ENCODE assay signal across 38 cellular contexts in the genomic region with DNA sequence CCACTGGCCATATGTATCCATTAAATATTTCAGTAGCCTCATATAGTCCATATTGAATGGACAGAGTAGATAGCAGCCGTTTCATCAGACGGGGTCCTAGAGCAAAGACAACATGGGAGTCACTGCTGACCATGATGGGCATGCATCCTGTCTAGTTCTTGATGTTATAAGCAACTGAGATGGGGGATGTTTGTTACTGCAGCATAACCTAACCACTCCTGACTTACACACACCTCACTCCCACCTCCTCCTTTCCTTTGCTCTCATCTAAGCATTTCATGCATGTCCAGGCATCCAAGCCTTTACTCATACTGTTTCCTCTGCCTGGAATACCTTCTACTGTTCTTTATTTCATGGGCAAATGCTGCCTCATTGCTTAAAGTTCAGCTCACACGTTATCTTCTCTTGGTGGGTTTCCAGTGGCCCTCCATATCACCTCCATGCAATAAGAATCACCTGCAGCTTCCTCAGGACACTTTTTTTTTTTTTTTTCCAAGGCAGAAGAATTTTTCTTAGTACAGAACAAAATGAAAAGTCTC.
"Had no signal": no experiment of that assay in that cellular context is flagged by ENCODE, and none has a peak within 500 bp of the region (broad histone marks: within the 10 kb centered on the region; RNA-seq: fewer than 3 reads in every experiment).

No MANE protein-coding gene starts in this region.

- H3K9me3 ChIP-seq: adrenal gland, ascending aorta had no signal

- FAIRE-seq: bronchial epithelial cell, TTC549 had no signal

- H3K4me1 ChIP-seq: adrenal gland, ascending aorta had no signal

- H3K27me3 Mint-ChIP-seq: activated CD4-positive, alpha-beta T cell treated with anti-CD3 and anti-CD28 coated beads, Interleukin-2, amount 10 ng/mL, durations not matched to agents 24 days and 14 days; activated naive CD8-positive, alpha-beta T cell treated with anti-CD3 and anti-CD28 coated beads for 36 hours; activated T-helper 17 cell treated with anti-CD3 and anti-CD28 coated beads, Interleukin-2, amount 50 U/mL, for 72 hours; brain had no signal

- H3K36me3 ChIP-seq: adrenal gland, ascending aorta, cardiac muscle cell had no signal

- H3K27ac ChIP-seq: adrenal gland, ascending aorta, cardiac muscle cell, VCaP had no signal

- H3K4me3 ChIP-seq: adrenal gland, ascending aorta, cardiac muscle cell had no signal

- H3K36me3 Mint-ChIP-seq: activated CD4-positive, alpha-beta memory T cell treated with anti-CD3 and anti-CD28 coated beads for 36 hours; activated naive CD8-positive, alpha-beta T cell treated with anti-CD3 and anti-CD28 coated beads for 36 hours; brain had no signal

- H3K4me1 Mint-ChIP-seq: activated B cell treated with CpG ODN at 0.5 μM for 24 hours; activated CD4-positive, alpha-beta T cell treated with anti-CD3 and anti-CD28 coated beads, Interleukin-2, amount 10 ng/mL, durations not matched to agents 24 days and 14 days; activated naive CD8-positive, alpha-beta T cell treated with anti-CD3 and anti-CD28 coated beads for 36 hours; activated T-helper 17 cell treated with anti-CD3 and anti-CD28 coated beads, Interleukin-2, amount 50 U/mL, for 72 hours; central memory CD8-positive, alpha-beta T cell had no signal

- DNase-seq: activated B cell treated with CpG ODN at 0.5 μM for 24 hours; activated CD4-positive, alpha-beta memory T cell treated with anti-CD3 and anti-CD28 coated beads for 36 hours; activated CD4-positive, alpha-beta T cell treated with anti-CD3 and anti-CD28 coated beads for 4 hours; activated CD4-positive, alpha-beta T cell treated with anti-CD3 and anti-CD28 coated beads, Interleukin-2, amount 10 ng/mL, durations not matched to agents 24 days and 14 days; activated CD4-positive, alpha-beta T cell treated with anti-CD3 and anti-CD28 coated beads, Interleukin-2, amount 50 U/mL, for 1 hour; activated CD4-positive, alpha-beta T cell treated with anti-CD3 and anti-CD28 coated beads, Interleukin-2, amount 50 U/mL, for 4 hours; activated CD4-positive, CD25-positive, alpha-beta regulatory T cell treated with anti-CD3 and anti-CD28 coated beads, Interleukin-2, amount 50 U/mL, for 72 hours; activated CD8-positive, alpha-beta memory T cell treated with anti-CD3 and anti-CD28 coated beads, Interleukin-2, amount 50 U/mL, for 4 hours; activated CD8-positive, alpha-beta T cell treated with anti-CD3 and anti-CD28 coated beads for 36 hours; activated effector memory CD4-positive, alpha-beta T cell treated with anti-CD3 and anti-CD28 coated beads, Interleukin-2, amount 50 U/mL, for 16 hours; activated gamma-delta T cell treated with Interleukin-2 at 50 U/mL for 16 hours; activated naive CD4-positive, alpha-beta T cell; activated naive CD4-positive, alpha-beta T cell treated with anti-CD3 and anti-CD28 coated beads for 36 hours; activated naive CD4-positive, alpha-beta T cell treated with anti-CD3 and anti-CD28 coated beads, Interleukin-2, amount 50 U/mL, for 16 hours; activated naive CD8-positive, alpha-beta T cell treated with anti-CD3 and anti-CD28 coated beads for 36 hours; activated T-cell treated with anti-CD3 and anti-CD28 coated beads for 4 hours; activated T-cell treated with anti-CD3 and anti-CD28 coated beads, Interleukin-2, amount 50 U/mL, for 1 hour; activated T-cell treated with anti-CD3 and anti-CD28 coated beads, Interleukin-2, amount 50 U/mL, for 4 hours; activated T-cell treated with anti-CD3 and anti-CD28 coated beads, Interleukin-2, amount 50 U/mL, for 72 hours; adrenal gland; amniotic stem cell; caudate nucleus; cerebellar nuclear complex; T-helper 1 cell; T-helper 2 cell; T-helper 9 cell had no signal

- H3K27me3 ChIP-seq: adrenal gland, ascending aorta, cardiac muscle cell had no signal

- H3K9me3 Mint-ChIP-seq: activated CD4-positive, alpha-beta T cell treated with anti-CD3 and anti-CD28 coated beads, Interleukin-2, amount 10 ng/mL, durations not matched to agents 24 days and 14 days; activated naive CD8-positive, alpha-beta T cell treated with anti-CD3 and anti-CD28 coated beads for 36 hours; activated T-cell treated with anti-CD3 and anti-CD28 coated beads, Interleukin-2, amount 50 U/mL, for 4 hours; activated T-helper 17 cell treated with anti-CD3 and anti-CD28 coated beads, Interleukin-2, amount 50 U/mL, for 72 hours had no signal

- H3K27ac Mint-ChIP-seq: activated B cell treated with CpG ODN at 0.5 μM for 24 hours; activated CD4-positive, alpha-beta memory T cell treated with anti-CD3 and anti-CD28 coated beads for 36 hours; activated CD4-positive, alpha-beta T cell treated with anti-CD3 and anti-CD28 coated beads, Interleukin-2, amount 10 ng/mL, durations not matched to agents 24 days and 14 days; activated CD8-positive, alpha-beta T cell treated with anti-CD3 and anti-CD28 coated beads for 36 hours; activated naive CD4-positive, alpha-beta T cell treated with anti-CD3 and anti-CD28 coated beads for 36 hours; activated naive CD8-positive, alpha-beta T cell treated with anti-CD3 and anti-CD28 coated beads for 36 hours; activated T-cell treated with anti-CD3 and anti-CD28 coated beads, Interleukin-2, amount 50 U/mL, for 72 hours; activated T-helper 1 cell treated with anti-CD3 and anti-CD28 coated beads, Interleukin-12 subunit alpha, Interleukin-12 subunit beta, Interleukin-2, Interleukin-4 antibody, amounts not matched to agents 30 ng/mL and 10 ng/mL and 1 ng/mL, durations not matched to agents 14 hours and 24 hours and 36 hours; activated T-helper 17 cell treated with anti-CD3 and anti-CD28 coated beads, Interleukin-2, amount 50 U/mL, for 72 hours; brain; T-helper 1 cell treated with Interleukin-12 subunit alpha and Interleukin-12 subunit beta and Interleukin-4 antibody, amounts not matched to agents 30 μg/mL and 1 μg/mL, for 36 hours; T-helper 2 cell treated with Interferon-gamma antibody and Interleukin-4, amounts not matched to agents 5 μg/mL and 100 μg/mL, for 36 hours had no signal

- H3K4me3 Mint-ChIP-seq: activated B cell treated with CpG ODN at 0.5 μM for 24 hours; activated CD4-positive, alpha-beta memory T cell treated with anti-CD3 and anti-CD28 coated beads for 36 hours; activated CD4-positive, alpha-beta T cell treated with anti-CD3 and anti-CD28 coated beads, Interleukin-2, amount 10 ng/mL, durations not matched to agents 24 days and 14 days; activated CD8-positive, alpha-beta T cell treated with anti-CD3 and anti-CD28 coated beads for 36 hours; activated naive CD4-positive, alpha-beta T cell treated with anti-CD3 and anti-CD28 coated beads for 36 hours; activated naive CD8-positive, alpha-beta T cell treated with anti-CD3 and anti-CD28 coated beads for 36 hours; activated T-cell treated with anti-CD3 and anti-CD28 coated beads, Interleukin-2, amount 50 U/mL, for 4 hours; activated T-cell treated with anti-CD3 and anti-CD28 coated beads, Interleukin-2, amount 50 U/mL, for 72 hours; activated T-helper 1 cell treated with anti-CD3 and anti-CD28 coated beads, Interleukin-12 subunit alpha, Interleukin-12 subunit beta, Interleukin-2, Interleukin-4 antibody, amounts not matched to agents 30 ng/mL and 10 ng/mL and 1 ng/mL, durations not matched to agents 14 hours and 24 hours and 36 hours; activated T-helper 17 cell treated with anti-CD3 and anti-CD28 coated beads, Interleukin-2, amount 50 U/mL, for 72 hours; brain; central memory CD8-positive, alpha-beta T cell; T-helper 1 cell treated with Interleukin-12 subunit alpha and Interleukin-12 subunit beta and Interleukin-4 antibody, amounts not matched to agents 30 μg/mL and 1 μg/mL, for 36 hours; T-helper 2 cell treated with Interferon-gamma antibody and Interleukin-4, amounts not matched to agents 5 μg/mL and 100 μg/mL, for 36 hours had no signal

- ATAC-seq: activated CD8-positive, alpha-beta T cell treated with anti-CD3 and anti-CD28 coated beads for 36 hours; activated naive CD4-positive, alpha-beta T cell treated with anti-CD3 and anti-CD28 coated beads, Interleukin-2, amount 50 U/mL, for 72 hours; activated T-cell treated with anti-CD3 and anti-CD28 coated beads, Interleukin-2, amount 50 U/mL, for 4 hours; activated T-cell treated with anti-CD3 and anti-CD28 coated beads, Interleukin-2, amount 50 U/mL, for 72 hours; activated T-helper 17 cell treated with anti-CD3 and anti-CD28 coated beads, Interleukin-2, amount 50 U/mL, for 72 hours had no signal
